In the genomic region with DNA sequence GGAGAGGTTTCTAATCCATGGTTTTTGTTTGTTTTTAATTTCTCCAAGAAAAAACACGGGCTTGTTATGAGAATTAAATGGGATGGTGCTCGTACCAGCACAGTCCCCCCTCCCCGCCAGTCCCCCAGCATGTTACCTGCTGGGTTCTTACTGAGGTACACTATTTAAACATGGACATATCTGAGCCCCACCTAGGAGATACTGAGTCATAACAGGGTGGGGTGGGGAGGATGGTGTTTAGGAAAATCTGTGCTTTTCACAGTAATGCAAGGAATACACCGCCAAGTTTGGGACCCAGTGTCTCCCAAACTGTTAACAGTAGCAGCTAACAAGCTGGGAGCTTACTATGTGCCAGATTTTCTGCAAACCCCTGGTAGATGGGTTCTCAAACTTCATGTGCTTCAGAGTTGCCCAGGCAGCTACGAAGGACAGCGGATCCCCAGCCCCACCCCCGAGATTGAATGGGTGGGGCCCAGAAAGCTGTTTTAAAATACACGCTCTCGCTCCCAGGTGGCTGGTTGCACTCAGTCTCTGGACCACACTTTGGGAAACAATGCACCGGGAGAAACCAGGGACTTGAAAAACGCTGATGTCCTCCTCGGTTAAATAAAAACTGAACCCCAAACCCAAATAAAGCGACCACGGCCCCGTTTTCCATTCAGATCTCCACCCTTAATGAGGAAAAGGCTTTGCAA, we compare ENCODE assay signal across 8 cellular contexts.
DNase-seq lines count a peak whose midpoint lies in the region; ATAC-seq and TF ChIP-seq lines count a peak whose summit lies in the region.

No MANE protein-coding gene starts in this region.

- TF ChIP-seq CTCF in AG10803 (conservative IDR thresholded peaks at IDR 0.05; ENCODE audit: low read length): no peak

- peak; percentile 52 for ATAC-seq in GM18511 (IDR thresholded peaks at IDR 0.05; ENCODE audit: unreplicated experiment)
- ATAC-seq in HG03280 (IDR thresholded peaks at IDR 0.05; ENCODE audit: unreplicated experiment): peak; percentile 39

- TF ChIP-seq POLR2A in Raji (IDR thresholded peaks at IDR 0.05; ENCODE audit: insufficient read depth, low read depth, low read length): peak; percentile 66

- DNase-seq in AG10803 (ENCODE audit: low read depth) (peak; percentile 20), amniotic epithelial cell (ENCODE audit: low read depth) (peak; percentile 15), hepatic stellate cell (ENCODE audit: low spot score) (peak; percentile 65), skeletal muscle cell (ENCODE audit: low read depth) (no peak), NCI-H2081 treated with DMSO at 0.1 percent for 48 hours (lab: John Stamatoyannopoulos, UW) (no peak)

- H3K4me3 ChIP-seq in AG10803 (ENCODE audit: low read length): peak overlapping the region; percentile 86
- peak overlapping the region; percentile 89 for H3K4me3 ChIP-seq in skeletal muscle cell (ENCODE audit: low read depth, low read length)

Comparison
In these comparisons a context has a peak if more than half of its experiments do, and no peak if none do; other contexts are left out.
1. DNase-seq: peak in AG10803 (single experiment), amniotic epithelial cell (single experiment) and hepatic stellate cell (single experiment); none in skeletal muscle cell (single experiment) and NCI-H2081 treated with DMSO at 0.1 percent for 48 hours (single experiment).